In genomic region chr18:11937874-11938478, GRCh38 we compare ENCODE assay signal across 8 cellular contexts. TPM values are rescaled to one million over a fixed set of nuclear protein-coding genes. Genes with fewer than 3 reads are reported as not detected.
DNase-seq lines count a peak whose midpoint lies in the region; ATAC-seq and TF ChIP-seq lines count a peak whose summit lies in the region.

No MANE protein-coding gene starts in this region.

- peak; percentile 80 for DNase-seq in GM10248 (ENCODE audit: extremely low spot score)
- peak; percentile 60 to 83 for DNase-seq in Kasumi-1 (lab: John Stamatoyannopoulos, UW)
- peak; percentile 65 for DNase-seq in RKO (ENCODE audit: low spot score)
- peak; percentile 73 for DNase-seq in activated T-cell treated with anti-CD3 and anti-CD28 coated beads, Interleukin-2, amount 50 U/mL, for 4 hours
- peak; percentile 45 to 75 for DNase-seq in fibroblast of lung (ENCODE audit: low read depth in 2 of 2)
- peak; percentile 83 for DNase-seq in stimulated activated naive CD8-positive, alpha-beta T cell treated with anti-CD3 and anti-CD28 coated beads, Interleukin-15, Interleukin-2, amounts not matched to agents 100 U/mL and 50 U/mL, for 24 hours

- H3K79me2 ChIP-seq in fibroblast of lung (ENCODE audit: control insufficient read depth, insufficient read depth, low read length): no peaks in the 10 kb centered on the region
- no peaks in the 10 kb centered on the region for H3K79me2 ChIP-seq in neural cell (replicated peaks; ENCODE audit: insufficient read depth, low read length)

- no peak overlapping the region for H2AFZ ChIP-seq in fibroblast of lung (ENCODE audit: low read length)
- no peak overlapping the region for H2AFZ ChIP-seq in neural cell (ENCODE audit: low read depth, low read length)

- no peaks in the 10 kb centered on the region for H3K9me2 ChIP-seq in neural cell (ENCODE audit: insufficient read depth, low read length)

- H4K20me1 ChIP-seq in fibroblast of lung (ENCODE audit: control insufficient read depth, extremely low read depth, insufficient read depth, low read length): no peaks in the 10 kb centered on the region
- H4K20me1 ChIP-seq in neural cell (ENCODE audit: insufficient read depth): no peaks in the 10 kb centered on the region

- H3K27me3 Mint-ChIP-seq in activated T-cell treated with anti-CD3 and anti-CD28 coated beads, Interleukin-2, amount 50 U/mL, for 4 hours (ENCODE audit: low read depth): no peaks in the 10 kb centered on the region

- no peaks in the 10 kb centered on the region for H3K36me3 ChIP-seq in fibroblast of lung (ENCODE audit: control insufficient read depth, insufficient read depth, low read length)
- no peaks in the 10 kb centered on the region for H3K36me3 ChIP-seq in neural cell (ENCODE audit: insufficient read depth, low read length)

- H3K36me3 Mint-ChIP-seq in activated T-cell treated with anti-CD3 and anti-CD28 coated beads, Interleukin-2, amount 50 U/mL, for 4 hours (ENCODE audit: insufficient read depth): no peaks in the 10 kb centered on the region

- POLR2A ChIA-PET in GM10248 (lab: Yijun Ruan, JAX): no interaction called here

- H3K4me1 Mint-ChIP-seq in activated T-cell treated with anti-CD3 and anti-CD28 coated beads, Interleukin-2, amount 50 U/mL, for 4 hours (ENCODE audit: low read depth): no peaks in the 10 kb centered on the region

- H3F3A ChIP-seq in neural cell (ENCODE audit: insufficient read depth, low read length, poor library complexity, severe bottlenecking): no peaks in the 10 kb centered on the region

- H3K27me3 ChIP-seq in fibroblast of lung (ENCODE audit: control insufficient read depth, insufficient read depth, low read length) (peaks cover 4% of the 10 kb centered on the region), neural cell (ENCODE audit: insufficient read depth, low read depth, low read length) (no peaks in the 10 kb centered on the region)

- no peaks in the 10 kb centered on the region for H3K4me1 ChIP-seq in fibroblast of lung (ENCODE audit: control insufficient read depth, extremely low read depth, insufficient read depth, low read length)

- H3K9me3 ChIP-seq in fibroblast of lung (ENCODE audit: control insufficient read depth, insufficient read depth, low read depth, low read length) (no peaks in the 10 kb centered on the region), neural cell (ENCODE audit: low read length) (no peaks in the 10 kb centered on the region)

- H3K9ac ChIP-seq in fibroblast of lung (ENCODE audit: insufficient read depth, low read length) (no peak overlapping the region), neural cell (ENCODE audit: low read length) (no peak overlapping the region)

- H3K4me2 ChIP-seq in fibroblast of lung (ENCODE audit: extremely low read depth, insufficient read depth, low read length): no peak overlapping the region
- H3K4me2 ChIP-seq in neural cell (ENCODE audit: low read length): no peak overlapping the region

- H3K27ac ChIP-seq in fibroblast of lung (ENCODE audit: insufficient read depth, low read length): no peak overlapping the region
- no peak overlapping the region for H3K27ac ChIP-seq in neural cell (ENCODE audit: low read length)

- no peak overlapping the region for H3K4me3 Mint-ChIP-seq in activated T-cell treated with anti-CD3 and anti-CD28 coated beads, Interleukin-2, amount 50 U/mL, for 4 hours

- TF ChIP-seq CTCF in GM10248 (IDR thresholded peaks at IDR 0.05; ENCODE audit: control extremely low read depth, extremely low read depth, low read depth, missing control alignments) (peak; percentile 58), fibroblast of lung (conservative IDR thresholded peaks at IDR 0.05 in 1 of 2, IDR thresholded peaks at IDR 0.05 in 1 of 2; ENCODE audit: low read depth in 1 of 2, low read length in 2 of 2) (peak; percentile 75 to 83), neural cell (IDR thresholded peaks at IDR 0.05; ENCODE audit: poor library complexity, severe bottlenecking) (peak; percentile 83)

- H3K4me3 ChIP-seq in fibroblast of lung (replicated peaks in 1 of 4; ENCODE audit: control extremely low read depth in 1 of 4, insufficient read depth in 1 of 4, low read depth in 3 of 4, low read length in 4 of 4): no peak overlapping the region
- no peak overlapping the region for H3K4me3 ChIP-seq in neural cell (ENCODE audit: low read length)

- TF ChIP-seq EP300 in neural cell (conservative IDR thresholded peaks at IDR 0.05; ENCODE audit: poor library complexity, severe bottlenecking): no peak

- peak; percentile 78 for TF ChIP-seq RAD21 in neural cell (conservative IDR thresholded peaks at IDR 0.05)

- TF ChIP-seq POLR2A in GM18505 (IDR thresholded peaks at IDR 0.05; ENCODE audit: borderline replicate concordance, extremely low read depth, insufficient read depth, insufficient read length): no peak

- H3K9me3 Mint-ChIP-seq in activated T-cell treated with anti-CD3 and anti-CD28 coated beads, Interleukin-2, amount 50 U/mL, for 4 hours: no peaks in the 10 kb centered on the region

- CTCF ChIA-PET in GM10248 (lab: Yijun Ruan, JAX): interaction anchor here (0.6 to 10.9 kb wide), 42 partner anchors 9 to 387 kb away, joined by 3 to 324 read pairs (median 4); partner anchors contain the start of genes IMPA2 and MPPE1

- ATAC-seq in activated T-cell treated with anti-CD3 and anti-CD28 coated beads, Interleukin-2, amount 50 U/mL, for 4 hours: peak; percentile 51 to 58
- peak; percentile 65 for ATAC-seq in stimulated activated naive CD8-positive, alpha-beta T cell treated with anti-CD3 and anti-CD28 coated beads, Interleukin-15, Interleukin-2, amounts not matched to agents 100 U/mL and 50 U/mL, for 24 hours
- ATAC-seq in GM18505 (IDR thresholded peaks at IDR 0.05; ENCODE audit: unreplicated experiment): no peak

TF ChIP-seq in neural cell, 6 proteins besides CTCF, POLR2A, EP300 and RAD21:
- TF ChIP-seq SMC3 (conservative IDR thresholded peaks at IDR 0.05; ENCODE audit: poor library complexity) (peak; percentile 87), MXI1 (conservative IDR thresholded peaks at IDR 0.05; ENCODE audit: poor library complexity, severe bottlenecking) (no peak)
TF ChIP-seq in neural cell: peak in this region for 1.

RNA-seq across cellular contexts. Expression of gene MPPE1, which starts 29.9 kb away (rescaled TPM):
- total RNA-seq in activated T-cell treated with anti-CD3 and anti-CD28 coated beads, Interleukin-2, amount 50 U/mL, for 4 hours: 10 to 100 TPM; 31.4 to 33.9 (median 31.6) TPM
- total RNA-seq in fibroblast of lung: 29.7 and 32.1 TPM in 2 replicates
- polyA plus RNA-seq in fibroblast of lung (16.5 and 23.3 TPM in 2 replicates), neural cell (48.3 and 53.4 TPM in 2 replicates)
- polyA plus RNA-seq in fibroblast of lung (2012): 15.1 and 19.0 TPM in 2 replicates
- polyA minus RNA-seq in fibroblast of lung (ENCODE audit: low replicate concordance) (2.5 and 18.7 TPM in 2 replicates), neural cell (22.4 and 26.3 TPM in 2 replicates)

RNA-seq across cellular contexts. Expression of gene IMPA2, which starts 43.3 kb away (rescaled TPM):
- total RNA-seq in activated T-cell treated with anti-CD3 and anti-CD28 coated beads, Interleukin-2, amount 50 U/mL, for 4 hours: 10 to 100 TPM in 1 of 3 donors, 1 to 10 TPM in 2; 7.3 to 11.4 (median 9.8) TPM
- 19.5 and 23.0 TPM in 2 replicates for total RNA-seq in fibroblast of lung
- polyA plus RNA-seq in fibroblast of lung: 3.8 and 4.4 TPM in 2 replicates
- 7.4 and 9.2 TPM in 2 replicates for polyA plus RNA-seq in fibroblast of lung (2012)
- 4.5 and 9.3 TPM in 2 replicates for polyA minus RNA-seq in fibroblast of lung (ENCODE audit: low replicate concordance)
- polyA plus RNA-seq in neural cell: 2.7 and 3.6 TPM in 2 replicates
- polyA minus RNA-seq in neural cell: 1.7 TPM in 2 replicates
